ENCODE assay signal across 2 cellular contexts in the genomic region with DNA sequence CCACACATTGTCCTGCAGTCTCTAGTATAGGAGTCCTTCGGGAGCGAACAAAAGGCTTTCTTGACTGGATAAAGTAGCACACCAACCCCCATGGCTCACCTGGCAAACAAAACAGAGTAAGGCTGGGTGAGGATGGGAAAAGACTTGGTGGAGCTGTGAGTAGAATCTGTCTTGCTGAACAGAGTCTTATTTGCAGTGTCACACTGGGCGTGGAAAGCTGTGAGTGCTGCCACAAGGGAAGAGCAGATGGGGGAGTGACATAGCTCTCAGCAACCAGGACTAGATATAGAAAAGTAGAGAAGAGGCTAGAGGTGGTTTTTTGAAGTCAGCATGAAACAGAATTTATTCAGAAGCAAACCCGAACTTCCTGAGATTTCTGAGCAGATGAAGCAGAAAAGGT.
TF ChIP-seq lines count a peak whose summit lies in the region.

No MANE protein-coding gene starts in this region.

TF ChIP-seq in GM23338, 12 proteins besides CTCF, POLR2A, EP300 and RAD21 (continues in another document):
- TF ChIP-seq EZH2phosphoT487 (IDR thresholded peaks at IDR 0.05; ENCODE audit: unreplicated experiment): no peak
- TF ChIP-seq CREB1 (CRISPR knock-in tag; IDR thresholded peaks at IDR 0.05; ENCODE audit: low read depth): no peak
- TF ChIP-seq ZNF331 (CRISPR knock-in tag; IDR thresholded peaks at IDR 0.05; ENCODE audit: low read depth): no peak
- TF ChIP-seq, protein P1, sequence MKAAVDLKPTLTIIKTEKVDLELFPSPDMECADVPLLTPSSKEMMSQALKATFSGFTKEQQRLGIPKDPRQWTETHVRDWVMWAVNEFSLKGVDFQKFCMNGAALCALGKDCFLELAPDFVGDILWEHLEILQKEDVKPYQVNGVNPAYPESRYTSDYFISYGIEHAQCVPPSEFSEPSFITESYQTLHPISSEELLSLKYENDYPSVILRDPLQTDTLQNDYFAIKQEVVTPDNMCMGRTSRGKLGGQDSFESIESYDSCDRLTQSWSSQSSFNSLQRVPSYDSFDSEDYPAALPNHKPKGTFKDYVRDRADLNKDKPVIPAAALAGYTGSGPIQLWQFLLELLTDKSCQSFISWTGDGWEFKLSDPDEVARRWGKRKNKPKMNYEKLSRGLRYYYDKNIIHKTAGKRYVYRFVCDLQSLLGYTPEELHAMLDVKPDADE (IDR thresholded peaks at IDR 0.05): no peak
- TF ChIP-seq JUNB (IDR thresholded peaks at IDR 0.05; ENCODE audit: unreplicated experiment): no peak
- no peak for TF ChIP-seq POLR2AphosphoS5 (IDR thresholded peaks at IDR 0.05; ENCODE audit: low read depth)
- TF ChIP-seq STAT1 (IDR thresholded peaks at IDR 0.05; ENCODE audit: unreplicated experiment): no peak
- TF ChIP-seq, protein P2, sequence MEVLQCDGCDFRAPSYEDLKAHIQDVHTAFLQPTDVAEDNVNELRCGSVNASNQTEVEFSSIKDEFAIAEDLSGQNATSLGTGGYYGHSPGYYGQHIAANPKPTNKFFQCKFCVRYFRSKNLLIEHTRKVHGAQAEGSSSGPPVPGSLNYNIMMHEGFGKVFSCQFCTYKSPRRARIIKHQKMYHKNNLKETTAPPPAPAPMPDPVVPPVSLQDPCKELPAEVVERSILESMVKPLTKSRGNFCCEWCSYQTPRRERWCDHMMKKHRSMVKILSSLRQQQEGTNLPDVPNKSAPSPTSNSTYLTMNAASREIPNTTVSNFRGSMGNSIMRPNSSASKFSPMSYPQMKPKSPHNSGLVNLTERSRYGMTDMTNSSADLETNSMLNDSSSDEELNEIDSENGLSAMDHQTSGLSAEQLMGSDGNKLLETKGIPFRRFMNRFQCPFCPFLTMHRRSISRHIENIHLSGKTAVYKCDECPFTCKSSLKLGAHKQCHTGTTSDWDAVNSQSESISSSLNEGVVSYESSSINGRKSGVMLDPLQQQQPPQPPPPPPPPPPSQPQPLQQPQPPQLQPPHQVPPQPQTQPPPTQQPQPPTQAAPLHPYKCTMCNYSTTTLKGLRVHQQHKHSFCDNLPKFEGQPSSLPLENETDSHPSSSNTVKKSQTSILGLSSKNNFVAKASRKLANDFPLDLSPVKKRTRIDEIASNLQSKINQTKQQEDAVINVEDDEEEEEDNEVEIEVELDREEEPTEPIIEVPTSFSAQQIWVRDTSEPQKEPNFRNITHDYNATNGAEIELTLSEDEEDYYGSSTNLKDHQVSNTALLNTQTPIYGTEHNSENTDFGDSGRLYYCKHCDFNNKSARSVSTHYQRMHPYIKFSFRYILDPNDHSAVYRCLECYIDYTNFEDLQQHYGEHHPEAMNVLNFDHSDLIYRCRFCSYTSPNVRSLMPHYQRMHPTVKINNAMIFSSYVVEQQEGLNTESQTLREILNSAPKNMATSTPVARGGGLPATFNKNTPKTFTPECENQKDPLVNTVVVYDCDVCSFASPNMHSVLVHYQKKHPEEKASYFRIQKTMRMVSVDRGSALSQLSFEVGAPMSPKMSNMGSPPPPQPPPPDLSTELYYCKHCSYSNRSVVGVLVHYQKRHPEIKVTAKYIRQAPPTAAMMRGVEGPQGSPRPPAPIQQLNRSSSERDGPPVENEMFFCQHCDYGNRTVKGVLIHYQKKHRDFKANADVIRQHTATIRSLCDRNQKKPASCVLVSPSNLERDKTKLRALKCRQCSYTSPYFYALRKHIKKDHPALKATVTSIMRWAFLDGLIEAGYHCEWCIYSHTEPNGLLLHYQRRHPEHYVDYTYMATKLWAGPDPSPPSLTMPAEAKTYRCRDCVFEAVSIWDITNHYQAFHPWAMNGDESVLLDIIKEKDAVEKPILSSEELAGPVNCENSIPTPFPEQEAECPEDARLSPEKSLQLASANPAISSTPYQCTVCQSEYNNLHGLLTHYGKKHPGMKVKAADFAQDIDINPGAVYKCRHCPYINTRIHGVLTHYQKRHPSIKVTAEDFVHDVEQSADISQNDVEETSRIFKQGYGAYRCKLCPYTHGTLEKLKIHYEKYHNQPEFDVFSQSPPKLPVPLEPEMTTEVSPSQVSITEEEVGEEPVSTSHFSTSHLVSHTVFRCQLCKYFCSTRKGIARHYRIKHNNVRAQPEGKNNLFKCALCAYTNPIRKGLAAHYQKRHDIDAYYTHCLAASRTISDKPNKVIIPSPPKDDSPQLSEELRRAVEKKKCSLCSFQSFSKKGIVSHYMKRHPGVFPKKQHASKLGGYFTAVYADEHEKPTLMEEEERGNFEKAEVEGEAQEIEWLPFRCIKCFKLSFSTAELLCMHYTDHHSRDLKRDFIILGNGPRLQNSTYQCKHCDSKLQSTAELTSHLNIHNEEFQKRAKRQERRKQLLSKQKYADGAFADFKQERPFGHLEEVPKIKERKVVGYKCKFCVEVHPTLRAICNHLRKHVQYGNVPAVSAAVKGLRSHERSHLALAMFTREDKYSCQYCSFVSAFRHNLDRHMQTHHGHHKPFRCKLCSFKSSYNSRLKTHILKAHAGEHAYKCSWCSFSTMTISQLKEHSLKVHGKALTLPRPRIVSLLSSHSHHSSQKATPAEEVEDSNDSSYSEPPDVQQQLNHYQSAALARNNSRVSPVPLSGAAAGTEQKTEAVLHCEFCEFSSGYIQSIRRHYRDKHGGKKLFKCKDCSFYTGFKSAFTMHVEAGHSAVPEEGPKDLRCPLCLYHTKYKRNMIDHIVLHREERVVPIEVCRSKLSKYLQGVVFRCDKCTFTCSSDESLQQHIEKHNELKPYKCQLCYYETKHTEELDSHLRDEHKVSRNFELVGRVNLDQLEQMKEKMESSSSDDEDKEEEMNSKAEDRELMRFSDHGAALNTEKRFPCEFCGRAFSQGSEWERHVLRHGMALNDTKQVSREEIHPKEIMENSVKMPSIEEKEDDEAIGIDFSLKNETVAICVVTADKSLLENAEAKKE (CRISPR knock-in tag; IDR thresholded peaks at IDR 0.05): no peak
- TF ChIP-seq ZNF114 (CRISPR knock-in tag; IDR thresholded peaks at IDR 0.05): no peak
- TF ChIP-seq EZH2 (IDR thresholded peaks at IDR 0.05; ENCODE audit: low read depth, unreplicated experiment): no peak
- no peak for TF ChIP-seq NANOG (IDR thresholded peaks at IDR 0.05; ENCODE audit: borderline replicate concordance)

TF ChIP-seq in SK-N-SH, 30 proteins besides CTCF, POLR2A, EP300 and RAD21:
- no peak for TF ChIP-seq FOXJ3 (CRISPR knock-in tag; IDR thresholded peaks at IDR 0.05)
- TF ChIP-seq RXRA (IDR thresholded peaks at IDR 0.05; ENCODE audit: borderline replicate concordance, low read depth): no peak
- TF ChIP-seq TCF12 (IDR thresholded peaks at IDR 0.05): no peak
- no peak for TF ChIP-seq GABPA (IDR thresholded peaks at IDR 0.05; ENCODE audit: low read depth)
- no peak for TF ChIP-seq NFIC (IDR thresholded peaks at IDR 0.05; ENCODE audit: borderline replicate concordance)
- TF ChIP-seq RCOR1 (IDR thresholded peaks at IDR 0.05; ENCODE audit: low read length): no peak
- no peak for TF ChIP-seq GATA2 (CRISPR knock-in tag; IDR thresholded peaks at IDR 0.05)
- TF ChIP-seq, protein P3, sequence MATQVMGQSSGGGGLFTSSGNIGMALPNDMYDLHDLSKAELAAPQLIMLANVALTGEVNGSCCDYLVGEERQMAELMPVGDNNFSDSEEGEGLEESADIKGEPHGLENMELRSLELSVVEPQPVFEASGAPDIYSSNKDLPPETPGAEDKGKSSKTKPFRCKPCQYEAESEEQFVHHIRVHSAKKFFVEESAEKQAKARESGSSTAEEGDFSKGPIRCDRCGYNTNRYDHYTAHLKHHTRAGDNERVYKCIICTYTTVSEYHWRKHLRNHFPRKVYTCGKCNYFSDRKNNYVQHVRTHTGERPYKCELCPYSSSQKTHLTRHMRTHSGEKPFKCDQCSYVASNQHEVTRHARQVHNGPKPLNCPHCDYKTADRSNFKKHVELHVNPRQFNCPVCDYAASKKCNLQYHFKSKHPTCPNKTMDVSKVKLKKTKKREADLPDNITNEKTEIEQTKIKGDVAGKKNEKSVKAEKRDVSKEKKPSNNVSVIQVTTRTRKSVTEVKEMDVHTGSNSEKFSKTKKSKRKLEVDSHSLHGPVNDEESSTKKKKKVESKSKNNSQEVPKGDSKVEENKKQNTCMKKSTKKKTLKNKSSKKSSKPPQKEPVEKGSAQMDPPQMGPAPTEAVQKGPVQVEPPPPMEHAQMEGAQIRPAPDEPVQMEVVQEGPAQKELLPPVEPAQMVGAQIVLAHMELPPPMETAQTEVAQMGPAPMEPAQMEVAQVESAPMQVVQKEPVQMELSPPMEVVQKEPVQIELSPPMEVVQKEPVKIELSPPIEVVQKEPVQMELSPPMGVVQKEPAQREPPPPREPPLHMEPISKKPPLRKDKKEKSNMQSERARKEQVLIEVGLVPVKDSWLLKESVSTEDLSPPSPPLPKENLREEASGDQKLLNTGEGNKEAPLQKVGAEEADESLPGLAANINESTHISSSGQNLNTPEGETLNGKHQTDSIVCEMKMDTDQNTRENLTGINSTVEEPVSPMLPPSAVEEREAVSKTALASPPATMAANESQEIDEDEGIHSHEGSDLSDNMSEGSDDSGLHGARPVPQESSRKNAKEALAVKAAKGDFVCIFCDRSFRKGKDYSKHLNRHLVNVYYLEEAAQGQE (IDR thresholded peaks at IDR 0.05; ENCODE audit: low read depth, low read length): no peak
- TF ChIP-seq FOSL2 (IDR thresholded peaks at IDR 0.05; ENCODE audit: borderline replicate concordance, low read depth): no peak
- TF ChIP-seq, protein P4, sequence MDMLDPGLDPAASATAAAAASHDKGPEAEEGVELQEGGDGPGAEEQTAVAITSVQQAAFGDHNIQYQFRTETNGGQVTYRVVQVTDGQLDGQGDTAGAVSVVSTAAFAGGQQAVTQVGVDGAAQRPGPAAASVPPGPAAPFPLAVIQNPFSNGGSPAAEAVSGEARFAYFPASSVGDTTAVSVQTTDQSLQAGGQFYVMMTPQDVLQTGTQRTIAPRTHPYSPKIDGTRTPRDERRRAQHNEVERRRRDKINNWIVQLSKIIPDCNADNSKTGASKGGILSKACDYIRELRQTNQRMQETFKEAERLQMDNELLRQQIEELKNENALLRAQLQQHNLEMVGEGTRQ (IDR thresholded peaks at IDR 0.05; ENCODE audit: borderline replicate concordance, low read depth, low read length): no peak
- no peak for TF ChIP-seq CHD2 (IDR thresholded peaks at IDR 0.05; ENCODE audit: low read length, partially characterized antibody)
- no peak for TF ChIP-seq SMC3 (IDR thresholded peaks at IDR 0.05; ENCODE audit: low read depth, low read length)
- no peak for TF ChIP-seq MEF2A (IDR thresholded peaks at IDR 0.05; ENCODE audit: borderline replicate concordance, low read depth)
- TF ChIP-seq RFX5 (IDR thresholded peaks at IDR 0.05; ENCODE audit: low read length): no peak
- TF ChIP-seq TAF1 (IDR thresholded peaks at IDR 0.05; ENCODE audit: borderline replicate concordance, low read depth, low read length): no peak
- no peak for TF ChIP-seq TEAD4 (IDR thresholded peaks at IDR 0.05; ENCODE audit: borderline replicate concordance, insufficient read depth)
